In the genomic region with DNA sequence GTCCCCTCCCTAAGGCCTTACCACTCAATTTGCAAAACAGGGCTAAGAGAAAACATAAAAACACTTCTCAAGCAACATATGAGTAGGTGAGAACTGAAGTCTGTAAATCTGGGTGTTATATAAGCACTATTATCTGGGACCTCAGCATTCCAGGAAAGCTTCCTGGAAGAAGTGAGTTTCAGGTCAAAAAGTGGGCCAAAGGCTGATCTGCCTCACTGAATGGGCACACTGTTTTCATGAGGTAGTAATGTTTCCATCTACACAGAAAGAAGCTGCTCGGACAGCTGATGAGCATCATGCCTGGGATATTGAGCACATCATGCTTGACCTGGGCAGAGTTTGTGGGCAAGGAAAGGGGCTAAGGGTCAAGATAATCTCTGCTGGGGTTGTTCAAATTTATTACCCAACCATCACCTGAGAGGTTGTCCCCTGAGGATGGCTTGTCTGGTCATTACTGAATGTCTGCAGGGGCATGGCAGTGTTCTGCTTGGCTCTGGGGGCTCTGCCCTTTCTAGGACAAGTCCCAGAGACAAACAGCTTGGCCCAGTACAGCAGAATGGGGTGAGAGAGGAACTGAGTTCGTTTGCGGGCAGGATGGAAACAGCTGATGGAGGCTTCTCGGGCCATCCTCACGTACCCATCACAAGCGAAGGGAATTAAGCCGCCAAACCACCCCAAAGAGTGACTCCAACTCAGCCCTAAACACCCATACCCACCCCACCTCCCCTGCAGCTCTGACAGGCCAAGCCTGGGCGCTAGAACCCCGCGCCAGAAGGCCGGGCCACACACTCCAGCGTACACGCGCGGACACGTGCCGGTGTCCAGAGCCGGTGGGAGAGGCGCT, we compare ENCODE assay signal across 8 cellular contexts. TPM values are rescaled to one million over a fixed set of nuclear protein-coding genes. Genes with fewer than 3 reads are reported as not detected.
DNase-seq lines count a peak whose midpoint lies in the region; ATAC-seq, FAIRE-seq and TF ChIP-seq lines count a peak whose summit lies in the region.

No MANE protein-coding gene starts in this region.

- WGBS in esophagus squamous epithelium, 2 donors: 44 to 66% methylated on average over 7 of the region's 19 CpGs
- WGBS in psoas muscle, 3 donors: 41 to 52% (median 42%) methylated on average over 19 of the region's 19 CpGs
- WGBS in small intestine, 3 donors: 26 to 44% (median 31%) methylated on average over 19 of the region's 19 CpGs

- no peaks in the 10 kb centered on the region for H3K4me1 ChIP-seq in RWPE2 (ENCODE audit: insufficient read depth, poor library complexity, severe bottlenecking)
- H3K4me1 ChIP-seq in esophagus squamous epithelium: peaks cover 18 to 44% (median 20%) of the 10 kb centered on the region in 3 donors
- peaks cover 10% of the 10 kb centered on the region for H3K4me1 ChIP-seq in psoas muscle
- peaks cover 0 to 10% of the 10 kb centered on the region in 2 donors for H3K4me1 ChIP-seq in small intestine (ENCODE audit: control insufficient read depth in 2 of 2, insufficient read depth in 1 of 2, low read depth in 1 of 2, low read length in 1 of 2)

- no peaks in the 10 kb centered on the region for H3K9me3 ChIP-seq in RWPE2 (ENCODE audit: severe bottlenecking)
- H3K9me3 ChIP-seq in esophagus squamous epithelium: no peaks in the 10 kb centered on the region
- H3K9me3 ChIP-seq in psoas muscle: no peaks in the 10 kb centered on the region
- no peaks in the 10 kb centered on the region for H3K9me3 ChIP-seq in small intestine (ENCODE audit: control insufficient read depth, low read depth)

- FAIRE-seq in small intestine (lab: Jason Lieb, UNC): no peak

- ATAC-seq in GM21786 (IDR thresholded peaks at IDR 0.05; ENCODE audit: unreplicated experiment): peak; percentile 8
- ATAC-seq in RWPE2 (ENCODE audit: low read depth): no peak
- ATAC-seq in psoas muscle: peak; percentile 29 to 59 (median 38)

- no peak for TF ChIP-seq POLR2A in esophagus squamous epithelium (IDR thresholded peaks at IDR 0.05)

- H3K27me3 ChIP-seq in RWPE2 (ENCODE audit: insufficient read depth, poor library complexity, severe bottlenecking) (no peaks in the 10 kb centered on the region), esophagus squamous epithelium (peaks cover 0 to 6% (median 0%) of the 10 kb centered on the region in 4 donors), psoas muscle (ENCODE audit: insufficient read depth in 3 of 3, low read length in 2 of 3) (no peaks in the 10 kb centered on the region), small intestine (ENCODE audit: control insufficient read depth in 2 of 2, insufficient read depth in 2 of 2, low read length in 2 of 2) (no peaks in the 10 kb centered on the region)

- H3K27ac ChIP-seq in RWPE2 (ENCODE audit: poor library complexity, severe bottlenecking): no peak overlapping the region
- H3K27ac ChIP-seq in esophagus squamous epithelium: peak overlapping the region; percentile 84 to 91 (median 88)
- peak overlapping the region; percentile 71 for H3K27ac ChIP-seq in psoas muscle
- peak overlapping the region in 1 of 2 donors; percentile 84 for H3K27ac ChIP-seq in small intestine (ENCODE audit: low read depth in 1 of 2, low read length in 1 of 2)

- intact Hi-C loops in esophagus squamous epithelium (cut with DNase I) (loop anchor here (5.0 kb wide), 1 partner anchor 92 kb away; no protein-coding TSS in a partner anchor), psoas muscle (cut with DNase I) (loop anchor here (2.0 to 5.0 kb wide), 2 partner anchors 62 to 92 kb away; no protein-coding TSS in a partner anchor)

- TF ChIP-seq CTCF in RWPE2 (IDR thresholded peaks at IDR 0.05; ENCODE audit: poor library complexity, severe bottlenecking) (no peak), esophagus squamous epithelium (IDR thresholded peaks at IDR 0.05) (no peak), psoas muscle (IDR thresholded peaks at IDR 0.05) (no peak)

- no peaks in the 10 kb centered on the region for H3K36me3 ChIP-seq in RWPE2 (ENCODE audit: low read depth)
- no peaks in the 10 kb centered on the region for H3K36me3 ChIP-seq in esophagus squamous epithelium
- no peaks in the 10 kb centered on the region for H3K36me3 ChIP-seq in psoas muscle (ENCODE audit: insufficient read depth in 1 of 2, low read depth in 1 of 2)
- H3K36me3 ChIP-seq in small intestine (ENCODE audit: control insufficient read depth in 2 of 2, insufficient read depth in 2 of 2, low read length in 2 of 2): no peaks in the 10 kb centered on the region

- DNase-seq in RWPE2 (ENCODE audit: low spot score): no peak
- DNase-seq in esophagus squamous epithelium (lab: John Stamatoyannopoulos, UW): peak; percentile 12
- no peak for DNase-seq in psoas muscle
- DNase-seq in NCI-H446 treated with DMSO at 0.1 percent for 48 hours (lab: John Stamatoyannopoulos, UW): no peak
- DNase-seq in small intestine: no peak
- DNase-seq in NCI-H2081 (lab: John Stamatoyannopoulos, UW): no peak
- DNase-seq in ecto neural progenitor cell (ENCODE audit: low spot score): no peak

- H3K4me3 ChIP-seq in RWPE2 (ENCODE audit: severe bottlenecking) (peak overlapping the region; percentile 74), esophagus squamous epithelium (peak overlapping the region; percentile 80 to 99 (median 94)), psoas muscle (peak overlapping the region; percentile 97), small intestine (ENCODE audit: low read depth in 1 of 2, low read length in 2 of 2) (peak overlapping the region in 1 of 2 donors; percentile 91)

RNA-seq across cellular contexts. Expression of gene SYNJ2, which starts 1.2 kb away (rescaled TPM):
- total RNA-seq in esophagus squamous epithelium (10 to 100 TPM in 2 of 4 donors, 1 to 10 TPM in 2; 6.6 to 15.6 (median 9.8) TPM), psoas muscle (10 to 100 TPM in 2 of 4 donors, 1 to 10 TPM in 2; 2.6 to 30.2 (median 12.4) TPM)
- polyA plus RNA-seq in psoas muscle (1 to 10 TPM; 3.2 to 8.1 (median 6.1) TPM), small intestine (1 to 10 TPM; 7.0 to 9.4 (median 9.4) TPM)
